In genomic region chr12:56128669-56129209, GRCh38 we compare ENCODE assay signal across 7 cellular contexts. TPM values are rescaled to one million over a fixed set of nuclear protein-coding genes. Genes with fewer than 3 reads are reported as not detected.
A peak's percentile ranks its signal among the peaks of the same experiment; 100 is the strongest.
DNase-seq lines count a peak whose midpoint lies in the region; ATAC-seq, FAIRE-seq and TF ChIP-seq lines count a peak whose summit lies in the region.

No MANE protein-coding gene starts in this region.

- TF ChIP-seq CTCF in GM12865 (IDR thresholded peaks at IDR 0.05; ENCODE audit: insufficient read depth, low read depth, low read length, missing control alignments) (no peak), bronchial epithelial cell (IDR thresholded peaks at IDR 0.05; ENCODE audit: insufficient read depth, low read length, severe bottlenecking) (no peak)

- under 1% methylated on average over 21 of the region's 21 CpGs for WGBS in thymus

- FAIRE-seq in bronchial epithelial cell (lab: Jason Lieb, UNC): no peak

- DNase-seq in GM12865 (ENCODE audit: low read depth) (peak; percentile 24), NAMALWA (ENCODE audit: low spot score) (peak; percentile 36), bronchial epithelial cell (ENCODE audit: low read depth) (peak; percentile 54), left lobe of liver (ENCODE audit: low spot score) (no peak), DMS53 (lab: John Stamatoyannopoulos, UW) (no peak)

- peak overlapping the region; percentile 93 for H3K27ac ChIP-seq in thymus (ENCODE audit: low read depth)

- H3K36me3 ChIP-seq in bronchial epithelial cell (ENCODE audit: control insufficient read depth, insufficient read depth, low read length): peaks cover 21% of the 10 kb centered on the region
- H3K36me3 ChIP-seq in thymus (ENCODE audit: control insufficient read depth, insufficient read depth): peaks cover 33% of the 10 kb centered on the region

- peaks cover 19% of the 10 kb centered on the region for H3K4me1 ChIP-seq in thymus (ENCODE audit: control insufficient read depth, insufficient read depth, low read length)

- H3K9me3 ChIP-seq in thymus (ENCODE audit: control insufficient read depth): no peaks in the 10 kb centered on the region

- H3K4me3 ChIP-seq in GM12865 (ENCODE audit: low read depth, low read length) (peak overlapping the region; percentile 92), bronchial epithelial cell (ENCODE audit: low read depth, low read length) (peak overlapping the region; percentile 88), thymus (ENCODE audit: low read length) (peak overlapping the region; percentile 63)

- H3K27me3 ChIP-seq in bronchial epithelial cell (ENCODE audit: control insufficient read depth, insufficient read depth, low read length) (no peaks in the 10 kb centered on the region), thymus (ENCODE audit: control insufficient read depth, insufficient read depth) (no peaks in the 10 kb centered on the region)

- ATAC-seq in left lobe of liver (peak; percentile 29), HG03378 (IDR thresholded peaks at IDR 0.05; ENCODE audit: unreplicated experiment) (no peak)

RNA-seq across cellular contexts. Expression of gene ESYT1, which starts 0.7 kb away (rescaled TPM):
- total RNA-seq in bronchial epithelial cell: 253 and 304 TPM in 2 replicates
- 62.2 TPM for total RNA-seq in left lobe of liver
- 39.2 TPM for polyA plus RNA-seq in thymus

RNA-seq across cellular contexts. Expression of gene ZC3H10, which starts 10.7 kb away (rescaled TPM):
- 3.5 and 4.5 TPM in 2 replicates for total RNA-seq in bronchial epithelial cell
- total RNA-seq in left lobe of liver: 4.6 TPM
- 3.1 TPM for polyA plus RNA-seq in thymus

RNA-seq across cellular contexts. Expression of gene RPL41, which starts 12.3 kb away (rescaled TPM):
- total RNA-seq in bronchial epithelial cell (3,411 and 3,733 TPM in 2 replicates), left lobe of liver (1,359 TPM)
- polyA plus RNA-seq in thymus: 5,569 TPM

RNA-seq across cellular contexts. Expression of gene MYL6B, which starts 23.6 kb away (rescaled TPM):
- total RNA-seq in bronchial epithelial cell: 27.4 and 33.5 TPM in 2 replicates
- 6.5 TPM for total RNA-seq in left lobe of liver
- 60.9 TPM for polyA plus RNA-seq in thymus

RNA-seq across cellular contexts. Expression of gene PA2G4, which starts 24.4 kb away (rescaled TPM):
- total RNA-seq in bronchial epithelial cell: 168 and 172 TPM in 2 replicates
- total RNA-seq in left lobe of liver: 32.3 TPM
- 67.9 TPM for polyA plus RNA-seq in thymus

Comparison
In these comparisons a context has a peak if more than half of its experiments do, and no peak if none do; other contexts are left out.
1. DNase-seq: peak in GM12865 (single experiment), NAMALWA (single experiment) and bronchial epithelial cell (single experiment); none in left lobe of liver (single experiment) and DMS53 (single experiment).
2. Peak in every context shown above with its lines, with median percentiles within 50 percentile points of each other: H3K4me3 ChIP-seq.